9 cellular contexts compared by ENCODE assay signal in genomic region chr10:71772832-71773220, GRCh38. TPM values are rescaled to one million over a fixed set of nuclear protein-coding genes. Genes with fewer than 3 reads are reported as not detected.
DNase-seq lines count a peak whose midpoint lies in the region; TF ChIP-seq lines count a peak whose summit lies in the region.
"Had no signal": no experiment of that assay in that cellular context is flagged by ENCODE, and none has a peak within 500 bp of the region (broad histone marks: within the 10 kb centered on the region; RNA-seq: fewer than 3 reads in every experiment).

No MANE protein-coding gene starts in this region.

- TF ChIP-seq RAD21 in liver (IDR thresholded peaks at IDR 0.05), result no peak

- H3K27ac Mint-ChIP-seq in brain, result no peak overlapping the region

- H3K9me3 Mint-ChIP-seq in brain, result peaks cover 0 to 5% (median 0%) of the 10 kb centered on the region in 5 experiments

- peak overlapping the region; percentile 20 to 58 (median 35) for H3K4me3 ChIP-seq in liver (ENCODE audit: low read depth in 1 of 3, low read length in 3 of 3)
- peak overlapping the region; percentile 66 for H3K4me3 ChIP-seq in thymus (ENCODE audit: low read length)

- no peaks in the 10 kb centered on the region for H3K36me3 ChIP-seq in liver (ENCODE audit: control insufficient read depth in 4 of 4, insufficient read depth in 3 of 4, low read depth in 1 of 4, low read length in 3 of 4)
- no peaks in the 10 kb centered on the region for H3K36me3 ChIP-seq in thymus (ENCODE audit: control insufficient read depth, insufficient read depth)

- peak overlapping the region in 1 of 2 donors; percentile 56 for H3K9ac ChIP-seq in liver (ENCODE audit: low read depth in 1 of 2, low read length in 2 of 2)

- peaks cover 12% of the 10 kb centered on the region for H3K4me1 Mint-ChIP-seq in brain

- no peaks in the 10 kb centered on the region for H3K9me3 ChIP-seq in liver (ENCODE audit: control insufficient read depth in 4 of 4, low read length in 3 of 4)
- H3K9me3 ChIP-seq in thymus (ENCODE audit: control insufficient read depth), result no peaks in the 10 kb centered on the region

- H3K27ac ChIP-seq in liver (ENCODE audit: low read depth in 1 of 2, low read length in 2 of 2), result peak overlapping the region; percentile 33 to 74
- H3K27ac ChIP-seq in thymus (ENCODE audit: low read depth), result peak overlapping the region; percentile 93
- H3K27ac ChIP-seq: C4-2B had no signal

- H3K4me1 ChIP-seq in liver (ENCODE audit: control insufficient read depth in 4 of 4, insufficient read depth in 4 of 4, low read length in 3 of 4), result peaks cover under 1 to 16% (median 4%) of the 10 kb centered on the region in 4 donors
- H3K4me1 ChIP-seq in thymus (ENCODE audit: control insufficient read depth, insufficient read depth, low read length), result peaks cover 24% of the 10 kb centered on the region

- WGBS in liver, result 63% methylated on average over 4 of the region's 4 CpGs
- 23% methylated on average over 4 of the region's 4 CpGs for WGBS in thymus

- no peaks in the 10 kb centered on the region for H3K36me3 Mint-ChIP-seq in brain

- H3K4me3 Mint-ChIP-seq in brain, result peak overlapping the region in 4 of 5 experiments; percentile 59 to 74 (median 64)

- no peak for TF ChIP-seq CTCF in brain (conservative IDR thresholded peaks at IDR 0.05)
- no peak for TF ChIP-seq CTCF in liver (IDR thresholded peaks at IDR 0.05; ENCODE audit: low read depth, low read length, missing input control)

- H3K27me3 ChIP-seq in liver (ENCODE audit: control insufficient read depth in 4 of 4, insufficient read depth in 4 of 4, low read length in 3 of 4) (no peaks in the 10 kb centered on the region), thymus (ENCODE audit: control insufficient read depth, insufficient read depth) (no peaks in the 10 kb centered on the region)

- H3K27me3 Mint-ChIP-seq in brain, result peaks cover 5% of the 10 kb centered on the region

- peak; percentile 32 to 34 for DNase-seq in activated CD4-positive, alpha-beta T cell treated with anti-CD3 and anti-CD28 coated beads for 4 hours
- DNase-seq in activated CD4-positive, alpha-beta T cell treated with anti-CD3 and anti-CD28 coated beads, Interleukin-2, amount 50 U/mL, for 48 hours, result no peak
- DNase-seq in T-helper 9 cell (no peak), inferior parietal cortex (ENCODE audit: extremely low spot score) (no peak), SIG-M5 (lab: John Stamatoyannopoulos, UW) (no peak)

TF ChIP-seq in liver, 16 proteins besides CTCF, POLR2A, EP300 and RAD21:
- no peak for TF ChIP-seq EGR1 (IDR thresholded peaks at IDR 0.05; ENCODE audit: low read depth in 2 of 2)
- no peak for TF ChIP-seq HNF4G (IDR thresholded peaks at IDR 0.05)
- TF ChIP-seq MAX (IDR thresholded peaks at IDR 0.05), result no peak

RNA-seq across cellular contexts. Expression of gene VSIR, which starts 0.5 kb away (rescaled TPM):
- polyA plus RNA-seq in brain (ENCODE audit: insufficient read depth, low read depth, low replicate concordance) (36.9 TPM), liver (10 to 100 TPM in 1 of 2 donors, 1 to 10 TPM in 1; 7.2 to 10.3 TPM), thymus (51.8 TPM)
- 10 to 100 TPM; 11.3 to 12.2 TPM for total RNA-seq in liver

RNA-seq across cellular contexts. Expression of gene C10orf105, which starts 53.2 kb away (rescaled TPM):
- polyA plus RNA-seq in brain (ENCODE audit: insufficient read depth, low read depth, low replicate concordance), result 3.3 TPM
- under 1 TPM in 1 of 2 donors, not detected in 1; under 0.01 TPM for total RNA-seq in liver
- under 1 TPM in 1 of 2 donors, not detected in 1; 0.07 TPM for polyA plus RNA-seq in liver
- 0.68 TPM for polyA plus RNA-seq in thymus

Comparison
In these comparisons a context has a peak if more than half of its experiments do, and no peak if none do; other contexts are left out.
1. DNase-seq: peak in activated CD4-positive, alpha-beta T cell treated with anti-CD3 and anti-CD28 coated beads for 4 hours (2 of 2); none in activated CD4-positive, alpha-beta T cell treated with anti-CD3 and anti-CD28 coated beads, Interleukin-2, amount 50 U/mL, for 48 hours (0 of 2), T-helper 9 cell (single experiment), inferior parietal cortex (single experiment) and SIG-M5 (single experiment).